In genomic region chr20:18057106-18057993, GRCh38 we compare ENCODE assay signal across 8 cellular contexts. TPM values are rescaled to one million over a fixed set of nuclear protein-coding genes. Genes with fewer than 3 reads are reported as not detected.
DNase-seq lines count a peak whose midpoint lies in the region; ATAC-seq, FAIRE-seq and TF ChIP-seq lines count a peak whose summit lies in the region.

Gene OVOL2, minus strand, starts transcription at chr20:18057916. Its CDS starts 282 bp downstream, at chr20:18057634.

- peaks cover 72% of the 10 kb centered on the region for H3K27me3 Mint-ChIP-seq in activated CD4-positive, alpha-beta T cell treated with anti-CD3 and anti-CD28 coated beads, Interleukin-2, amount 10 ng/mL, durations not matched to agents 24 days and 14 days

- peak within 1 kb of the TSS; percentile 64 for H3K4me3 Mint-ChIP-seq in activated CD4-positive, alpha-beta T cell treated with anti-CD3 and anti-CD28 coated beads, Interleukin-2, amount 10 ng/mL, durations not matched to agents 24 days and 14 days

- peaks cover 0 to 8% (median 0%) of the 10 kb centered on the region in 3 donors for H3K4me1 ChIP-seq in pancreas

- peaks cover 6% of the 10 kb centered on the region for H3K9me3 Mint-ChIP-seq in activated CD4-positive, alpha-beta T cell treated with anti-CD3 and anti-CD28 coated beads, Interleukin-2, amount 10 ng/mL, durations not matched to agents 24 days and 14 days

- ATAC-seq in pancreas (peak; percentile 85 to 92 (median 90)), GM18520 (IDR thresholded peaks at IDR 0.05; ENCODE audit: unreplicated experiment) (no peak), HG02763 (IDR thresholded peaks at IDR 0.05; ENCODE audit: unreplicated experiment) (no peak), GM21390 (IDR thresholded peaks at IDR 0.05; ENCODE audit: unreplicated experiment) (no peak)

- peak within 1 kb of the TSS; percentile 62 to 87 (median 74) for H3K27ac ChIP-seq in pancreas

- peaks cover 2% of the 10 kb centered on the region for H3K36me3 Mint-ChIP-seq in activated CD4-positive, alpha-beta T cell treated with anti-CD3 and anti-CD28 coated beads, Interleukin-2, amount 10 ng/mL, durations not matched to agents 24 days and 14 days (ENCODE audit: low read depth)

- TF ChIP-seq CTCF in epithelial cell of proximal tubule (conservative IDR thresholded peaks at IDR 0.05; ENCODE audit: low read depth, low read length) (no peak), pancreas (IDR thresholded peaks at IDR 0.05) (no peak)

- H3K27me3 ChIP-seq in pancreas = no peaks in the 10 kb centered on the region

- peaks cover 4% of the 10 kb centered on the region for H3K4me1 Mint-ChIP-seq in activated CD4-positive, alpha-beta T cell treated with anti-CD3 and anti-CD28 coated beads, Interleukin-2, amount 10 ng/mL, durations not matched to agents 24 days and 14 days

- H3K9me3 ChIP-seq in pancreas = no peaks in the 10 kb centered on the region

- H3K36me3 ChIP-seq in pancreas = no peaks in the 10 kb centered on the region

- DNase-seq in activated CD4-positive, alpha-beta T cell treated with anti-CD3 and anti-CD28 coated beads, Interleukin-2, amount 10 ng/mL, durations not matched to agents 24 days and 14 days = peak; percentile 59
- no peak for DNase-seq in activated CD4-positive, alpha-beta T cell treated with anti-CD3 and anti-CD28 coated beads, Interleukin-2, amount 50 U/mL, for 4 hours
- DNase-seq in NCI-H748 treated with DMSO at 0.1 percent for 48 hours (lab: John Stamatoyannopoulos, UW) (peak; percentile 90), epithelial cell of proximal tubule (ENCODE audit: low read depth) (no peak), pancreas (peak; percentile 88 to 97 (median 94))

- H3K4me3 ChIP-seq in epithelial cell of proximal tubule (ENCODE audit: low read depth, low read length) (peak within 1 kb of the TSS; percentile 43), pancreas (peak within 1 kb of the TSS; percentile 46 to 71 (median 70))

- FAIRE-seq in pancreas (lab: Jason Lieb, UNC) = no peak

- intact Hi-C loops in activated CD4-positive, alpha-beta T cell treated with anti-CD3 and anti-CD28 coated beads, Interleukin-2, amount 10 ng/mL, durations not matched to agents 24 days and 14 days (cut with micrococcal nuclease) = no loop called here
- intact Hi-C loops in pancreas (cut with DNase I) = no loop called here

- WGBS in pancreas, 2 donors = 1% methylated on average over 67 to 68 of the region's 72 CpGs

- H3K27ac Mint-ChIP-seq in activated CD4-positive, alpha-beta T cell treated with anti-CD3 and anti-CD28 coated beads, Interleukin-2, amount 10 ng/mL, durations not matched to agents 24 days and 14 days = no peak within 1 kb of the TSS

RNA-seq across cellular contexts. Expression of gene OVOL2, which starts in this region (rescaled TPM):
- total RNA-seq in activated CD4-positive, alpha-beta T cell treated with anti-CD3 and anti-CD28 coated beads, Interleukin-2, amount 10 ng/mL, durations not matched to agents 24 days and 14 days = not detected in 2 replicates
- total RNA-seq in epithelial cell of proximal tubule (0.23 and 1.6 TPM in 2 replicates), pancreas (1 to 10 TPM; 4.2 to 7.9 (median 4.9) TPM)
- 1 to 10 TPM; 4.4 to 6.6 TPM for polyA plus RNA-seq in pancreas

Comparison
In these comparisons a context has a peak if more than half of its experiments do, and no peak if none do; other contexts are left out.
1. Peak in DNase-seq in activated CD4-positive, alpha-beta T cell treated with anti-CD3 and anti-CD28 coated beads, Interleukin-2, amount 10 ng/mL, durations not matched to agents 24 days and 14 days; RNA of the gene not detected or under 1 TPM.
2. DNase-seq: peak in NCI-H748 treated with DMSO at 0.1 percent for 48 hours (single experiment) and pancreas (6 of 6); none in activated CD4-positive, alpha-beta T cell treated with anti-CD3 and anti-CD28 coated beads, Interleukin-2, amount 50 U/mL, for 4 hours (0 of 2) and epithelial cell of proximal tubule (single experiment).
3. ATAC-seq: peak in pancreas (4 of 4); none in GM18520 (single experiment), HG02763 (single experiment) and GM21390 (single experiment).